ENCODE assay signal across 12 cellular contexts in the genomic region with DNA sequence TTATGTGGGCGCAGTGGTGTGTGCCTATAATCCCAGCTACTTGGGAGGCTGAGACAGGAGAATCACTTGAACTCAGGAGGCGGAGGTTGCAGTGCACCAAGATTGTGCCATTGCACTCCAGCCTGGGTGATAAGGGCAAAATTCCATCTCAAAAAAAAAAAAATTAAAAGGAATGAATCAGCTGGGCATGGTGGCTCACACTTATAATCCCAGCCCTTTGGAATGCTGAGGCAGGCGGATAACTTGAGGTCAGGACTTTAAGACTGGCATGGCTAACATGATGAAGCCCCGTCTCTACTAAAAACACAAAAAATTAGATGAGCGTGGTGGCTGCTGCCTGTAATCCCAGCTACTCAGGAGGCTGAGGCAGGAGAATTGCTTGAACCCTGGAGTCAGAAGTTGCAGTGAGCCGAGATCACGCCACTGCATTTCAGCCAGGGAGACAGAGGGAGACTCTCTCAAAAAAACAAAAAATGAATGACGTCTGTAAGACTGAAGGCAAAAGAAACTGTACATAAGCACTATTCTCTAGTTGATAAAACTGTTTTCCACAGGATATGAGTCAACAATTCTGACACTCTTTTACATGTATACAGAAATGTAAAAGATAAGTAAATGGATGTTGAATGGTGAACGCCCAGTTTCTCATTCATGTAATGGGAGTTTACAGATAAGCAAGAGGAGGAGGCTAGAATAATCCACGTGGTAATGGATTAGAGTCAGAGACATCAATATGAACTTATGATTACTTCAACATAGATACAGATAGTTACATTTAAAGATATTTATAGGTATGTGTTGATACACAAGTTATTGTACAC. TPM values are rescaled to one million over a fixed set of nuclear protein-coding genes. Genes with fewer than 3 reads are reported as not detected.
DNase-seq lines count a peak whose midpoint lies in the region; ATAC-seq and TF ChIP-seq lines count a peak whose summit lies in the region.
"Had no signal": no experiment of that assay in that cellular context is flagged by ENCODE, and none has a peak within 500 bp of the region (broad histone marks: within the 10 kb centered on the region; RNA-seq: fewer than 3 reads in every experiment).

No MANE protein-coding gene starts in this region.

- peak overlapping the region in 4 of 8 donors; percentile 1 to 55 (median 36) for H3K4me3 Mint-ChIP-seq in CD4-positive, alpha-beta memory T cell
- no peak overlapping the region for H3K4me3 Mint-ChIP-seq in IgD-negative memory B cell
- peak overlapping the region; percentile 19 for H3K4me3 Mint-ChIP-seq in activated T-helper 1 cell treated with anti-CD3 and anti-CD28 coated beads, Interleukin-12 subunit alpha, Interleukin-12 subunit beta, Interleukin-2, Interleukin-4 antibody, amounts not matched to agents 30 ng/mL and 10 ng/mL and 1 ng/mL, durations not matched to agents 14 hours and 24 hours and 36 hours

- H3K36me3 ChIP-seq in CD4-positive, alpha-beta memory T cell (ENCODE audit: insufficient read depth, low read length) = peaks cover 15% of the 10 kb centered on the region

- TF ChIP-seq CTCF in fibroblast of villous mesenchyme (IDR thresholded peaks at IDR 0.05; ENCODE audit: insufficient read depth, low read depth, low read length) (no peak), GM13976 (IDR thresholded peaks at IDR 0.05; ENCODE audit: borderline replicate concordance, control extremely low read depth, extremely low read depth, insufficient read depth, missing control alignments) (no peak)

- peak in 2 of 5 donors; percentile 13 to 27 for DNase-seq in CD4-positive, alpha-beta memory T cell
- no peak for DNase-seq in activated T-helper 1 cell treated with anti-CD3 and anti-CD28 coated beads, Interleukin-12 subunit alpha, Interleukin-12 subunit beta, Interleukin-2, Interleukin-4 antibody, amounts not matched to agents 30 ng/mL and 10 ng/mL and 1 ng/mL, durations not matched to agents 14 hours and 24 hours and 36 hours (ENCODE audit: low spot score)
- DNase-seq in fibroblast of villous mesenchyme (ENCODE audit: low read depth) = peak; percentile 88
- DNase-seq in GM13976 (ENCODE audit: low spot score) = no peak
- DNase-seq: NCI-H1092; posterior cingulate gyrus; stimulated activated CD4-positive, alpha-beta T cell treated with anti-CD3 and anti-CD28 coated beads, Interleukin-4, amount 100 ng/mL, for 4 hours had no signal

- H3K4me1 ChIP-seq in CD4-positive, alpha-beta memory T cell (ENCODE audit: insufficient read depth, low read length) = peaks cover 48% of the 10 kb centered on the region

- ATAC-seq in GM18519 (IDR thresholded peaks at IDR 0.05; ENCODE audit: low FRiP score, unreplicated experiment) (no peak), SK-N-SH treated with all-trans-retinoic acid at 6 μM for 48 hours (no peak), HG02610 (IDR thresholded peaks at IDR 0.05; ENCODE audit: unreplicated experiment) (no peak)

- H3K4me3 ChIP-seq in CD4-positive, alpha-beta memory T cell (ENCODE audit: low read length in 2 of 2) = no peak overlapping the region
- no peak overlapping the region for H3K4me3 ChIP-seq in fibroblast of villous mesenchyme (ENCODE audit: low read depth, low read length)
- H3K4me3 ChIP-seq: BLaER1 treated with 17β-estradiol and CSF1 and Interleukin-3, amounts not matched to agents 10 nM and 100 nM had no signal

- H3K4me1 Mint-ChIP-seq in CD4-positive, alpha-beta memory T cell = peaks cover 46 to 72% (median 65%) of the 10 kb centered on the region in 4 donors
- H3K4me1 Mint-ChIP-seq in IgD-negative memory B cell = peaks cover 30 to 51% (median 31%) of the 10 kb centered on the region in 3 donors
- H3K4me1 Mint-ChIP-seq in activated T-helper 1 cell treated with anti-CD3 and anti-CD28 coated beads, Interleukin-12 subunit alpha, Interleukin-12 subunit beta, Interleukin-2, Interleukin-4 antibody, amounts not matched to agents 30 ng/mL and 10 ng/mL and 1 ng/mL, durations not matched to agents 14 hours and 24 hours and 36 hours (ENCODE audit: low read depth) = peaks cover 65% of the 10 kb centered on the region

- H3K27me3 Mint-ChIP-seq in CD4-positive, alpha-beta memory T cell = no peaks in the 10 kb centered on the region
- H3K27me3 Mint-ChIP-seq in IgD-negative memory B cell = no peaks in the 10 kb centered on the region
- no peaks in the 10 kb centered on the region for H3K27me3 Mint-ChIP-seq in activated T-helper 1 cell treated with anti-CD3 and anti-CD28 coated beads, Interleukin-12 subunit alpha, Interleukin-12 subunit beta, Interleukin-2, Interleukin-4 antibody, amounts not matched to agents 30 ng/mL and 10 ng/mL and 1 ng/mL, durations not matched to agents 14 hours and 24 hours and 36 hours (ENCODE audit: insufficient read depth)

- CTCF ChIA-PET in CD4-positive, alpha-beta memory T cell (lab: Charles Lee; ENCODE audit: partially characterized antibody) = no interaction called here

- no peaks in the 10 kb centered on the region for H3K27me3 ChIP-seq in CD4-positive, alpha-beta memory T cell (ENCODE audit: insufficient read depth, low read length)
- H3K27me3 ChIP-seq: BLaER1 treated with 17β-estradiol and CSF1 and Interleukin-3, amounts not matched to agents 10 nM and 100 nM had no signal

- intact Hi-C loops in CD4-positive, alpha-beta memory T cell (cut with micrococcal nuclease) = no loop called here
- intact Hi-C loops in activated T-helper 1 cell treated with anti-CD3 and anti-CD28 coated beads, Interleukin-12 subunit alpha, Interleukin-12 subunit beta, Interleukin-2, Interleukin-4 antibody, amounts not matched to agents 30 ng/mL and 10 ng/mL and 1 ng/mL, durations not matched to agents 14 hours and 24 hours and 36 hours (cut with micrococcal nuclease) = loop anchor here (1.0 to 5.0 kb wide), 3 partner anchors 22 to 824 kb away; a partner anchor contains a TSS

- POLR2A ChIA-PET in CD4-positive, alpha-beta memory T cell (lab: Charles Lee; ENCODE audit: partially characterized antibody) = interaction anchor here (1.3 kb wide), 1 partner anchor 158 kb away, joined by 3 read pairs; no protein-coding TSS in a partner anchor

- in situ Hi-C loops in GM13976 (cut with MboI; ENCODE audit: low sequenced_read_pairs, unreplicated experiment) = no loop called here

- H3K36me3 Mint-ChIP-seq in CD4-positive, alpha-beta memory T cell = peaks cover 61 to 69% of the 10 kb centered on the region in 2 donors
- peaks cover 8% of the 10 kb centered on the region for H3K36me3 Mint-ChIP-seq in IgD-negative memory B cell
- H3K36me3 Mint-ChIP-seq in activated T-helper 1 cell treated with anti-CD3 and anti-CD28 coated beads, Interleukin-12 subunit alpha, Interleukin-12 subunit beta, Interleukin-2, Interleukin-4 antibody, amounts not matched to agents 30 ng/mL and 10 ng/mL and 1 ng/mL, durations not matched to agents 14 hours and 24 hours and 36 hours (ENCODE audit: low read depth) = peaks cover 55% of the 10 kb centered on the region

- no peaks in the 10 kb centered on the region for H3K9me3 ChIP-seq in CD4-positive, alpha-beta memory T cell (ENCODE audit: control insufficient read depth in 1 of 2, low read length in 2 of 2)

- H3K27ac Mint-ChIP-seq in CD4-positive, alpha-beta memory T cell = peak overlapping the region in 5 of 7 donors; percentile 10 to 82 (median 79)
- H3K27ac Mint-ChIP-seq in IgD-negative memory B cell = peak overlapping the region in 2 of 3 donors; percentile 8 to 67
- H3K27ac Mint-ChIP-seq in activated T-helper 1 cell treated with anti-CD3 and anti-CD28 coated beads, Interleukin-12 subunit alpha, Interleukin-12 subunit beta, Interleukin-2, Interleukin-4 antibody, amounts not matched to agents 30 ng/mL and 10 ng/mL and 1 ng/mL, durations not matched to agents 14 hours and 24 hours and 36 hours = peak overlapping the region; percentile 92

- peaks cover 0 to 2% (median 0%) of the 10 kb centered on the region in 8 donors for H3K9me3 Mint-ChIP-seq in CD4-positive, alpha-beta memory T cell
- H3K9me3 Mint-ChIP-seq in IgD-negative memory B cell = no peaks in the 10 kb centered on the region
- peaks cover 29% of the 10 kb centered on the region for H3K9me3 Mint-ChIP-seq in activated T-helper 1 cell treated with anti-CD3 and anti-CD28 coated beads, Interleukin-12 subunit alpha, Interleukin-12 subunit beta, Interleukin-2, Interleukin-4 antibody, amounts not matched to agents 30 ng/mL and 10 ng/mL and 1 ng/mL, durations not matched to agents 14 hours and 24 hours and 36 hours

- no peak overlapping the region for H3K27ac ChIP-seq in CD4-positive, alpha-beta memory T cell (ENCODE audit: low read depth, low read length)

TF ChIP-seq in SK-N-SH treated with all-trans-retinoic acid at 6 μM for 48 hours, 23 proteins besides CTCF, POLR2A, EP300 and RAD21:
- no peak for TF ChIP-seq ZFP3 (CRISPR knock-in tag; IDR thresholded peaks at IDR 0.05)

RNA-seq across cellular contexts. Expression of a gene that starts 22.2 kb away (rescaled TPM):
- total RNA-seq in CD4-positive, alpha-beta memory T cell = 10 to 100 TPM; 64.0 to 69.1 TPM
- 10 to 100 TPM; 15.2 to 23.8 TPM for polyA plus RNA-seq in CD4-positive, alpha-beta memory T cell
- 18.7 TPM for polyA plus RNA-seq in IgD-negative memory B cell
- total RNA-seq in activated T-helper 1 cell treated with anti-CD3 and anti-CD28 coated beads, Interleukin-12 subunit alpha, Interleukin-12 subunit beta, Interleukin-2, Interleukin-4 antibody, amounts not matched to agents 30 ng/mL and 10 ng/mL and 1 ng/mL, durations not matched to agents 14 hours and 24 hours and 36 hours = 27.7 and 29.2 TPM in 2 replicates
- 17.4 and 18.1 TPM in 2 replicates for total RNA-seq in fibroblast of villous mesenchyme

RNA-seq across cellular contexts. Expression of a gene that starts 35.5 kb away (rescaled TPM):
- total RNA-seq in CD4-positive, alpha-beta memory T cell = 1 to 10 TPM; 3.6 to 3.9 TPM
- 1 to 10 TPM; 2.8 to 3.7 TPM for polyA plus RNA-seq in CD4-positive, alpha-beta memory T cell
- polyA plus RNA-seq in IgD-negative memory B cell = 110 TPM
- total RNA-seq in activated T-helper 1 cell treated with anti-CD3 and anti-CD28 coated beads, Interleukin-12 subunit alpha, Interleukin-12 subunit beta, Interleukin-2, Interleukin-4 antibody, amounts not matched to agents 30 ng/mL and 10 ng/mL and 1 ng/mL, durations not matched to agents 14 hours and 24 hours and 36 hours = 19.2 and 19.7 TPM in 2 replicates
- total RNA-seq in fibroblast of villous mesenchyme = not detected in 2 replicates

Comparison
In these comparisons a context has a peak if more than half of its experiments do, and no peak if none do; other contexts are left out.
1. H3K27ac Mint-ChIP-seq: peak in every context shown above with its lines; median percentile 92 in activated T-helper 1 cell treated with anti-CD3 and anti-CD28 coated beads, Interleukin-12 subunit alpha, Interleukin-12 subunit beta, Interleukin-2, Interleukin-4 antibody, amounts not matched to agents 30 ng/mL and 10 ng/mL and 1 ng/mL, durations not matched to agents 14 hours and 24 hours and 36 hours; 79 in CD4-positive, alpha-beta memory T cell; 38 in IgD-negative memory B cell.